ENCODE assay signal across 24 cellular contexts in the genomic region with DNA sequence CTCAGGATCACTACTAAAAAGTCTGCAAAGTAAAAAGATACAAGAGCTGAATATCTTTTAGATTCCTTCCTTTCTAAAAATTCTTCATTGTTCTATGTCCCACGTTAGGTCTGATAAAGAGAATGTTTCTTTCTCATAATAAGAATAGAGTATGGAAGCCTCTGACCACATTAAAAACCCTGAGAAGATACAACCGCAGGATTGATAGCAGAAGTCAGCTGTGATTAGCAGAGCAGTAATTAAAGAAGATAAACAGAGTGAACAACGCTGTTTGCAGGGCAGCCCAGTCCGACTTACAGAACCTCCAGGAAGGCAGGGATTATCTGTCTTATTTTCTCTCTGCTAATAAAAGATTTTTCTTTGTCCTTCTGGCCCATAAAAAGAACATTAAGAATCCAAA.
"Had no signal": no experiment of that assay in that cellular context is flagged by ENCODE, and none has a peak within 500 bp of the region (broad histone marks: within the 10 kb centered on the region; RNA-seq: fewer than 3 reads in every experiment).

No MANE protein-coding gene starts in this region.

- H3K27ac ChIP-seq: brain microvascular endothelial cell, left lung, lower lobe of right lung, spleen, tibial nerve, VCaP had no signal

- DNase-seq: activated CD4-positive, alpha-beta T cell treated with anti-CD3 and anti-CD28 coated beads, Interleukin-2, amount 10 ng/mL, durations not matched to agents 24 days and 14 days; activated CD8-positive, alpha-beta memory T cell treated with anti-CD3 and anti-CD28 coated beads, Interleukin-2, amount 50 U/mL, for 4 hours; activated gamma-delta T cell; activated naive CD4-positive, alpha-beta T cell treated with anti-CD3 and anti-CD28 coated beads, Interleukin-2, amount 10 ng/mL, durations not matched to agents 7 days and 5 days; activated naive CD8-positive, alpha-beta T cell treated with anti-CD3 and anti-CD28 coated beads, Interleukin-2, amount 10 ng/mL, durations not matched to agents 7 days and 5 days; activated T-cell treated with anti-CD3 and anti-CD28 coated beads, Interleukin-2, amount 50 U/mL, for 1 hour; amniotic stem cell; brain microvascular endothelial cell; left lung; lower lobe of right lung; mesenchymal stem cell; posterior cingulate gyrus; right cardiac atrium; spleen; stimulated activated naive CD4-positive, alpha-beta T cell treated with Interleukin-2 at 50 U/mL for 16 hours had no signal

- H3K4me1 Mint-ChIP-seq: activated naive CD4-positive, alpha-beta T cell treated with anti-CD3 and anti-CD28 coated beads, Interleukin-2, amount 10 ng/mL, durations not matched to agents 7 days and 5 days had no signal

- ATAC-seq: left lung, lower lobe of right lung, right cardiac atrium had no signal

- H3K4me3 ChIP-seq: left lung, lower lobe of right lung, spleen, tibial nerve had no signal

- H3K4me3 Mint-ChIP-seq: activated CD4-positive, alpha-beta memory T cell treated with anti-CD3 and anti-CD28 coated beads for 36 hours; activated CD4-positive, alpha-beta T cell treated with anti-CD3 and anti-CD28 coated beads, Interleukin-2, amount 10 ng/mL, durations not matched to agents 24 days and 14 days; activated naive CD4-positive, alpha-beta T cell treated with anti-CD3 and anti-CD28 coated beads, Interleukin-2, amount 10 ng/mL, durations not matched to agents 7 days and 5 days; activated naive CD8-positive, alpha-beta T cell treated with anti-CD3 and anti-CD28 coated beads, Interleukin-2, amount 10 ng/mL, durations not matched to agents 7 days and 5 days; activated T-helper 1 cell treated with anti-CD3 and anti-CD28 coated beads, Interleukin-12 subunit alpha, Interleukin-12 subunit beta, Interleukin-2, Interleukin-4 antibody, amounts not matched to agents 30 ng/mL and 10 ng/mL and 1 ng/mL, durations not matched to agents 14 hours and 24 hours and 36 hours; natural killer cell treated with Interleukin-12 subunit alpha and Interleukin-12 subunit beta and Interleukin-15 and Interleukin-18, amount 100 ng/mL, for 72 hours had no signal

- H3K27me3 ChIP-seq: brain microvascular endothelial cell, tibial nerve had no signal

- H3K4me1 ChIP-seq: left lung, lower lobe of right lung, tibial nerve had no signal

- H3K36me3 Mint-ChIP-seq: activated CD4-positive, alpha-beta memory T cell treated with anti-CD3 and anti-CD28 coated beads for 36 hours; activated naive CD4-positive, alpha-beta T cell treated with anti-CD3 and anti-CD28 coated beads, Interleukin-2, amount 10 ng/mL, durations not matched to agents 7 days and 5 days; activated naive CD8-positive, alpha-beta T cell treated with anti-CD3 and anti-CD28 coated beads, Interleukin-2, amount 10 ng/mL, durations not matched to agents 7 days and 5 days; natural killer cell treated with Interleukin-12 subunit alpha and Interleukin-12 subunit beta and Interleukin-15 and Interleukin-18, amount 100 ng/mL, for 72 hours had no signal

- H3K36me3 ChIP-seq: brain microvascular endothelial cell, left lung, lower lobe of right lung, spleen, tibial nerve had no signal

- FAIRE-seq: astrocyte, endothelial cell of umbilical vein, islet of Langerhans, TTC549 had no signal

- H3K27ac Mint-ChIP-seq: activated CD4-positive, alpha-beta memory T cell treated with anti-CD3 and anti-CD28 coated beads for 36 hours; activated CD4-positive, alpha-beta T cell treated with anti-CD3 and anti-CD28 coated beads, Interleukin-2, amount 10 ng/mL, durations not matched to agents 24 days and 14 days; activated naive CD4-positive, alpha-beta T cell treated with anti-CD3 and anti-CD28 coated beads, Interleukin-2, amount 10 ng/mL, durations not matched to agents 7 days and 5 days; activated naive CD8-positive, alpha-beta T cell treated with anti-CD3 and anti-CD28 coated beads, Interleukin-2, amount 10 ng/mL, durations not matched to agents 7 days and 5 days; activated T-helper 1 cell treated with anti-CD3 and anti-CD28 coated beads, Interleukin-12 subunit alpha, Interleukin-12 subunit beta, Interleukin-2, Interleukin-4 antibody, amounts not matched to agents 30 ng/mL and 10 ng/mL and 1 ng/mL, durations not matched to agents 14 hours and 24 hours and 36 hours; natural killer cell treated with Interleukin-12 subunit alpha and Interleukin-12 subunit beta and Interleukin-15 and Interleukin-18, amount 100 ng/mL, for 72 hours had no signal

- H3K9me3 ChIP-seq: left lung, lower lobe of right lung, spleen, tibial nerve had no signal

- H3K9me3 Mint-ChIP-seq: activated CD4-positive, alpha-beta memory T cell treated with anti-CD3 and anti-CD28 coated beads for 36 hours; activated CD4-positive, alpha-beta T cell treated with anti-CD3 and anti-CD28 coated beads, Interleukin-2, amount 10 ng/mL, durations not matched to agents 24 days and 14 days; activated naive CD4-positive, alpha-beta T cell treated with anti-CD3 and anti-CD28 coated beads, Interleukin-2, amount 10 ng/mL, durations not matched to agents 7 days and 5 days; activated naive CD8-positive, alpha-beta T cell treated with anti-CD3 and anti-CD28 coated beads, Interleukin-2, amount 10 ng/mL, durations not matched to agents 7 days and 5 days; activated T-helper 1 cell treated with anti-CD3 and anti-CD28 coated beads, Interleukin-12 subunit alpha, Interleukin-12 subunit beta, Interleukin-2, Interleukin-4 antibody, amounts not matched to agents 30 ng/mL and 10 ng/mL and 1 ng/mL, durations not matched to agents 14 hours and 24 hours and 36 hours; natural killer cell treated with Interleukin-12 subunit alpha and Interleukin-12 subunit beta and Interleukin-15 and Interleukin-18, amount 100 ng/mL, for 72 hours had no signal
